8 cellular contexts compared by ENCODE assay signal in genomic region chr11:119340335-119341221, GRCh38. TPM values are rescaled to one million over a fixed set of nuclear protein-coding genes. Genes with fewer than 3 reads are reported as not detected.
A peak's percentile ranks its signal among the peaks of the same experiment; 100 is the strongest.
DNase-seq lines count a peak whose midpoint lies in the region; ATAC-seq and TF ChIP-seq lines count a peak whose summit lies in the region.

Gene C1QTNF5 (minus strand): TSS chr11:119340883. CDS start chr11:119340397, 486 bp downstream.

- intact Hi-C loops in lower leg skin (cut with DNase I; ENCODE audit: low total_unique reads): no loop called here

- TF ChIP-seq CTCF in lower leg skin (IDR thresholded peaks at IDR 0.05): no peak
- no peak for TF ChIP-seq CTCF in suprapubic skin (IDR thresholded peaks at IDR 0.05)

- H3K4me1 ChIP-seq in ectodermal cell (ENCODE audit: control insufficient read depth, insufficient read depth, low read length): peaks cover 37% of the 10 kb centered on the region
- H3K4me1 ChIP-seq in suprapubic skin: peaks cover 47% of the 10 kb centered on the region

- H3K4me3 ChIP-seq in ectodermal cell (ENCODE audit: insufficient read depth, low read depth, low read length) (peak within 1 kb of the TSS; percentile 39), lower leg skin (ENCODE audit: low read depth, poor library complexity, severe bottlenecking) (peak within 1 kb of the TSS; percentile 23), suprapubic skin (peak within 1 kb of the TSS; percentile 66)

- H3K9me3 ChIP-seq in ectodermal cell (ENCODE audit: control insufficient read depth, low read length): no peaks in the 10 kb centered on the region
- no peaks in the 10 kb centered on the region for H3K9me3 ChIP-seq in suprapubic skin

- H3K36me3 ChIP-seq in ectodermal cell (ENCODE audit: control insufficient read depth, insufficient read depth, low read length): peaks cover 5% of the 10 kb centered on the region
- H3K36me3 ChIP-seq in suprapubic skin: peaks cover 8% of the 10 kb centered on the region

- H3K27ac ChIP-seq in ectodermal cell (ENCODE audit: insufficient read depth, low read depth, low read length, poor library complexity, severe bottlenecking): no peak within 1 kb of the TSS
- H3K27ac ChIP-seq in suprapubic skin: peak within 1 kb of the TSS; percentile 89

- WGBS in ectodermal cell, 2 experiments: 3% methylated on average over 53 of the region's 53 CpGs
- 6 to 10% methylated on average over 22 to 42 of the region's 53 CpGs for WGBS in lower leg skin, 2 donors
- WGBS in suprapubic skin: 5% methylated on average over 16 of the region's 53 CpGs

- TF ChIP-seq EP300 in suprapubic skin (IDR thresholded peaks at IDR 0.05): no peak

- H3K27me3 ChIP-seq in ectodermal cell (ENCODE audit: control insufficient read depth, insufficient read depth, low read length, poor library complexity, severe bottlenecking) (peaks cover 40% of the 10 kb centered on the region), suprapubic skin (peaks cover 14% of the 10 kb centered on the region)

- ATAC-seq in stimulated activated naive CD8-positive, alpha-beta T cell treated with anti-CD3 and anti-CD28 coated beads, Interleukin-15, Interleukin-2, amounts not matched to agents 100 U/mL and 50 U/mL, for 24 hours: no peak
- no peak for ATAC-seq in GM21381 (IDR thresholded peaks at IDR 0.05; ENCODE audit: unreplicated experiment)

- DNase-seq in LHCN-M2 (ENCODE audit: low read depth): peak; percentile 64
- DNase-seq in lower leg skin (ENCODE audit: low spot score in 2 of 2): peak; percentile 79 to 98
- DNase-seq in suprapubic skin (ENCODE audit: low spot score in 2 of 2): peak; percentile 91 to 93
- DNase-seq in activated CD4-positive, CD25-positive, alpha-beta regulatory T cell treated with anti-CD3 and anti-CD28 coated beads, Interleukin-2, amount 50 U/mL, for 72 hours: no peak
- no peak for DNase-seq in stimulated activated naive CD8-positive, alpha-beta T cell treated with anti-CD3 and anti-CD28 coated beads, Interleukin-15, Interleukin-2, amounts not matched to agents 100 U/mL and 50 U/mL, for 24 hours
- no peak for DNase-seq in NCI-H1436 treated with DMSO at 0.1 percent for 48 hours (lab: John Stamatoyannopoulos, UW)

- TF ChIP-seq POLR2A in lower leg skin (IDR thresholded peaks at IDR 0.05) (no peak), suprapubic skin (IDR thresholded peaks at IDR 0.05) (no peak)

RNA-seq across cellular contexts. Expression of gene C1QTNF5, which starts in this region (rescaled TPM):
- total RNA-seq in LHCN-M2 (2014; rRNA removed) (9.1 and 9.9 TPM in 2 replicates), lower leg skin (10 to 100 TPM in 1 of 4 donors, 1 to 10 TPM in 3; 4.2 to 14.3 (median 8.6) TPM), suprapubic skin (1 to 10 TPM; 3.7 to 9.8 (median 4.9) TPM)
- polyA plus RNA-seq in LHCN-M2 (2012): 25.0 TPM
- 3.1 TPM for polyA plus RNA-seq in ectodermal cell (2013, experiment 1 of 4)
- 3.4 TPM for polyA plus RNA-seq in ectodermal cell (2013, experiment 2 of 4)
- polyA plus RNA-seq in ectodermal cell (2013, experiment 3 of 4): 4.5 TPM
- polyA plus RNA-seq in ectodermal cell (2013, experiment 4 of 4): 6.6 TPM

Comparison
In these comparisons a context has a peak if more than half of its experiments do, and no peak if none do; other contexts are left out.
1. DNase-seq: peak in LHCN-M2 (single experiment), lower leg skin (2 of 2) and suprapubic skin (2 of 2); none in activated CD4-positive, CD25-positive, alpha-beta regulatory T cell treated with anti-CD3 and anti-CD28 coated beads, Interleukin-2, amount 50 U/mL, for 72 hours (single experiment), stimulated activated naive CD8-positive, alpha-beta T cell treated with anti-CD3 and anti-CD28 coated beads, Interleukin-15, Interleukin-2, amounts not matched to agents 100 U/mL and 50 U/mL, for 24 hours (single experiment) and NCI-H1436 treated with DMSO at 0.1 percent for 48 hours (single experiment).
2. Peak in every context shown above with its lines, with median percentiles within 50 percentile points of each other: H3K4me3 ChIP-seq.